ENCODE assay signal across 26 cellular contexts in genomic region chr6:80976336-80976735, GRCh38.
"Had no signal": no experiment of that assay in that cellular context is flagged by ENCODE, and none has a peak within 500 bp of the region (broad histone marks: within the 10 kb centered on the region; RNA-seq: fewer than 3 reads in every experiment).

No MANE protein-coding gene starts in this region.

- H3K4me3 Mint-ChIP-seq: activated CD4-positive, alpha-beta memory T cell treated with anti-CD3 and anti-CD28 coated beads, Interleukin-2, amount 10 ng/mL, durations not matched to agents 7 days and 5 days; activated CD4-positive, alpha-beta T cell treated with anti-CD3 and anti-CD28 coated beads, Interleukin-2, amount 10 ng/mL, durations not matched to agents 7 days and 5 days; activated naive CD4-positive, alpha-beta T cell treated with anti-CD3 and anti-CD28 coated beads, Interleukin-2, amount 10 ng/mL, durations not matched to agents 7 days and 5 days; activated naive CD8-positive, alpha-beta T cell treated with anti-CD3 and anti-CD28 coated beads, Interleukin-2, amount 10 ng/mL, durations not matched to agents 7 days and 5 days; activated T-cell treated with anti-CD3 and anti-CD28 coated beads, Interleukin-2, amount 50 U/mL, for 24 hours; brain; nephron; WTC11 had no signal

- H3K36me3 ChIP-seq: ascending aorta, tibial nerve had no signal

- H3K27me3 Mint-ChIP-seq: activated CD4-positive, alpha-beta memory T cell treated with anti-CD3 and anti-CD28 coated beads, Interleukin-2, amount 10 ng/mL, durations not matched to agents 7 days and 5 days; activated CD4-positive, alpha-beta T cell treated with anti-CD3 and anti-CD28 coated beads, Interleukin-2, amount 10 ng/mL, durations not matched to agents 7 days and 5 days; activated naive CD4-positive, alpha-beta T cell treated with anti-CD3 and anti-CD28 coated beads, Interleukin-2, amount 10 ng/mL, durations not matched to agents 7 days and 5 days; activated naive CD8-positive, alpha-beta T cell treated with anti-CD3 and anti-CD28 coated beads, Interleukin-2, amount 10 ng/mL, durations not matched to agents 7 days and 5 days; activated T-cell treated with anti-CD3 and anti-CD28 coated beads, Interleukin-2, amount 50 U/mL, for 24 hours; brain had no signal

- H3K9me3 ChIP-seq: ascending aorta, tibial nerve had no signal

- H3K27ac ChIP-seq: ascending aorta, coronary artery, dorsolateral prefrontal cortex, tibial nerve had no signal

- ATAC-seq: left cardiac atrium, left ventricle myocardium superior, right cardiac atrium, WTC11 had no signal

- H3K4me1 Mint-ChIP-seq: activated CD4-positive, alpha-beta memory T cell treated with anti-CD3 and anti-CD28 coated beads, Interleukin-2, amount 10 ng/mL, durations not matched to agents 7 days and 5 days; activated CD4-positive, alpha-beta T cell treated with anti-CD3 and anti-CD28 coated beads, Interleukin-2, amount 10 ng/mL, durations not matched to agents 7 days and 5 days; activated naive CD4-positive, alpha-beta T cell treated with anti-CD3 and anti-CD28 coated beads, Interleukin-2, amount 10 ng/mL, durations not matched to agents 7 days and 5 days; activated naive CD8-positive, alpha-beta T cell treated with anti-CD3 and anti-CD28 coated beads, Interleukin-2, amount 10 ng/mL, durations not matched to agents 7 days and 5 days; brain; nephron had no signal

- H3K9me3 Mint-ChIP-seq: activated CD4-positive, alpha-beta T cell treated with anti-CD3 and anti-CD28 coated beads, Interleukin-2, amount 10 ng/mL, durations not matched to agents 7 days and 5 days; activated T-cell treated with anti-CD3 and anti-CD28 coated beads, Interleukin-2, amount 50 U/mL, for 24 hours; nephron had no signal

- H3K36me3 Mint-ChIP-seq: activated naive CD4-positive, alpha-beta T cell treated with anti-CD3 and anti-CD28 coated beads, Interleukin-2, amount 10 ng/mL, durations not matched to agents 7 days and 5 days; activated naive CD8-positive, alpha-beta T cell treated with anti-CD3 and anti-CD28 coated beads, Interleukin-2, amount 10 ng/mL, durations not matched to agents 7 days and 5 days; brain had no signal

- H3K4me1 ChIP-seq: ascending aorta, tibial nerve had no signal

- H3K27ac Mint-ChIP-seq: activated CD4-positive, alpha-beta memory T cell treated with anti-CD3 and anti-CD28 coated beads, Interleukin-2, amount 10 ng/mL, durations not matched to agents 7 days and 5 days; activated CD4-positive, alpha-beta T cell treated with anti-CD3 and anti-CD28 coated beads, Interleukin-2, amount 10 ng/mL, durations not matched to agents 7 days and 5 days; activated naive CD4-positive, alpha-beta T cell treated with anti-CD3 and anti-CD28 coated beads, Interleukin-2, amount 10 ng/mL, durations not matched to agents 7 days and 5 days; activated naive CD8-positive, alpha-beta T cell treated with anti-CD3 and anti-CD28 coated beads, Interleukin-2, amount 10 ng/mL, durations not matched to agents 7 days and 5 days; activated T-cell treated with anti-CD3 and anti-CD28 coated beads, Interleukin-2, amount 50 U/mL, for 24 hours; brain; nephron; WTC11 had no signal

- DNase-seq: activated CD4-positive, alpha-beta memory T cell treated with anti-CD3 and anti-CD28 coated beads, Interleukin-2, amount 10 ng/mL, durations not matched to agents 7 days and 5 days; activated CD4-positive, alpha-beta T cell treated with anti-CD3 and anti-CD28 coated beads for 1 hour; activated CD4-positive, alpha-beta T cell treated with anti-CD3 and anti-CD28 coated beads, Interleukin-2, amount 10 ng/mL, durations not matched to agents 7 days and 5 days; activated CD8-positive, alpha-beta memory T cell treated with anti-CD3 and anti-CD28 coated beads, Interleukin-2, amount 50 U/mL, for 48 hours; activated gamma-delta T cell; activated naive CD4-positive, alpha-beta T cell treated with anti-CD3 and anti-CD28 coated beads, Interleukin-2, amount 10 ng/mL, durations not matched to agents 7 days and 5 days; activated naive CD8-positive, alpha-beta T cell treated with anti-CD3 and anti-CD28 coated beads, Interleukin-2, amount 10 ng/mL, durations not matched to agents 7 days and 5 days; activated T-cell treated with anti-CD3 and anti-CD28 coated beads, Interleukin-2, amount 50 U/mL, for 24 hours; dorsolateral prefrontal cortex; effector memory CD4-positive, alpha-beta T cell; erythroblast; foreskin fibroblast; head of caudate nucleus; hippocampal formation; left cardiac atrium; left ventricle myocardium superior; posterior cingulate gyrus; right cardiac atrium; stimulated activated CD4-positive, alpha-beta T cell treated with anti-CD3 and anti-CD28 coated beads, Interleukin-2, amount 100 ng/mL, for 48 hours; stimulated activated naive CD4-positive, alpha-beta T cell treated with Interleukin-2 at 50 U/mL for 16 hours had no signal

- H3K27me3 ChIP-seq: ascending aorta, tibial nerve had no signal

- H3K4me3 ChIP-seq: ascending aorta, coronary artery, dorsolateral prefrontal cortex, tibial nerve had no signal
